In the genomic region with DNA sequence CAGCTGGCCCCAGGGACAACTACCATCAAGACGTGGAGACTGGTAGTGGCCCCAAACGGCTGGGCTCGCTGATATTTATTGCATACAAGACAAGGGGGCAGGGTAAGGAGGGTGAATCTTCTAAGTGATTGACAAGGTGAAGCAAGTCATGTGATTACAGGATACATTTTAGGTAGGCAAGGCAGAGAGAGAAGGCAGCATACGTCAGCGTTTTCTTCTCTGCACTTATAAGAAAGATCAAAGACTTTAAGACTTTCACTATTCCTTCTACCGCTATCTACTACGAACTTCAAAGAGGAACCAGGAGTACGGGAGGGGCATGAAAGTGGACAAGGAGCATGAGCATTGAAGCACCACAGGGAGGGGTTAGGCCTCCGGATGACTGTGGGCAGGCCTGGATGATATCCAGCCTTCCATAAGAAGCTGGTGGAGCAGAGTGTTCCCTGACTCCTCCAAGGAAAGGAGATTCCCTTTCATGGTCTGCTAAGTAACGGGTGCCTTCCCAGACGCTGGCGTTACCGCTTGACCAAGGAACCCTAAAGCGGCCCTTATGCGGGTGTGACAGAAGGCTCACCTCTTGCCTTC, we compare ENCODE assay signal across 9 cellular contexts. TPM values are rescaled to one million over a fixed set of nuclear protein-coding genes. Genes with fewer than 3 reads are reported as not detected.
A peak's percentile ranks its signal among the peaks of the same experiment; 100 is the strongest.
DNase-seq lines count a peak whose midpoint lies in the region; ATAC-seq lines count a peak whose summit lies in the region.
"Not testable (repeated sequence)": the region's sequence is repeated elsewhere in the genome, so short reads cannot be mapped to it uniquely, and the experiment has no call there.
"Had no signal": no experiment of that assay in that cellular context is flagged by ENCODE, and none has a peak within 500 bp of the region (broad histone marks: within the 10 kb centered on the region; RNA-seq: fewer than 3 reads in every experiment).

No MANE protein-coding gene starts in this region.

- H3K4me1 Mint-ChIP-seq in IgD-negative memory B cell, result peaks cover 9 to 24% (median 14%) of the 10 kb centered on the region in 3 donors
- H3K4me1 Mint-ChIP-seq in activated CD4-positive, alpha-beta T cell treated with anti-CD3 and anti-CD28 coated beads for 36 hours, result peaks cover 32% of the 10 kb centered on the region
- peaks cover 39% of the 10 kb centered on the region for H3K4me1 Mint-ChIP-seq in activated T-cell treated with anti-CD3 and anti-CD28 coated beads, Interleukin-2, amount 50 U/mL, for 72 hours (ENCODE audit: low read depth)
- H3K4me1 Mint-ChIP-seq in activated naive CD8-positive, alpha-beta T cell treated with anti-CD3 and anti-CD28 coated beads, Interleukin-2, amount 50 U/mL, for 24 hours, result peaks cover 22% of the 10 kb centered on the region
- peaks cover 20 to 22% of the 10 kb centered on the region in 2 donors for H3K4me1 Mint-ChIP-seq in effector memory CD8-positive, alpha-beta T cell (ENCODE audit: low read depth in 2 of 2)
- peaks cover 13 to 35% (median 33%) of the 10 kb centered on the region in 4 donors for H3K4me1 Mint-ChIP-seq in naive thymus-derived CD8-positive, alpha-beta T cell
- peaks cover 32% of the 10 kb centered on the region for H3K4me1 Mint-ChIP-seq in stimulated activated effector memory CD8-positive, alpha-beta T cell treated with anti-CD3 and anti-CD28 coated beads, Interleukin-12 subunit alpha, Interleukin-12 subunit beta, amount 100 ng/mL, for 72 hours

- POLR2A ChIA-PET in activated CD4-positive, alpha-beta T cell treated with anti-CD3 and anti-CD28 coated beads for 36 hours (lab: Charles Lee); naive thymus-derived CD8-positive, alpha-beta T cell (lab: Charles Lee): not testable (repeated sequence)

- peak overlapping the region in 3 of 4 donors; percentile 59 to 93 (median 85) for H3K4me3 Mint-ChIP-seq in IgD-negative memory B cell
- H3K4me3 Mint-ChIP-seq in activated CD4-positive, alpha-beta T cell treated with anti-CD3 and anti-CD28 coated beads for 36 hours, result peak overlapping the region; percentile 77
- peak overlapping the region; percentile 74 to 84 for H3K4me3 Mint-ChIP-seq in activated T-cell treated with anti-CD3 and anti-CD28 coated beads, Interleukin-2, amount 50 U/mL, for 72 hours
- H3K4me3 Mint-ChIP-seq in activated naive CD8-positive, alpha-beta T cell treated with anti-CD3 and anti-CD28 coated beads, Interleukin-2, amount 50 U/mL, for 24 hours, result peak overlapping the region; percentile 83
- H3K4me3 Mint-ChIP-seq in effector memory CD8-positive, alpha-beta T cell, result peak overlapping the region; percentile 73
- peak overlapping the region in 9 of 10 donors; percentile 29 to 84 (median 71) for H3K4me3 Mint-ChIP-seq in naive thymus-derived CD8-positive, alpha-beta T cell
- H3K4me3 Mint-ChIP-seq in stimulated activated effector memory CD8-positive, alpha-beta T cell treated with anti-CD3 and anti-CD28 coated beads, Interleukin-12 subunit alpha, Interleukin-12 subunit beta, amount 100 ng/mL, for 72 hours, result peak overlapping the region; percentile 71

- ATAC-seq in activated CD4-positive, alpha-beta T cell treated with anti-CD3 and anti-CD28 coated beads for 36 hours; activated T-cell treated with anti-CD3 and anti-CD28 coated beads, Interleukin-2, amount 50 U/mL, for 72 hours (replicated peaks in 1 of 2); activated naive CD8-positive, alpha-beta T cell treated with anti-CD3 and anti-CD28 coated beads, Interleukin-2, amount 50 U/mL, for 24 hours; effector memory CD8-positive, alpha-beta T cell (replicated peaks); naive thymus-derived CD8-positive, alpha-beta T cell; stimulated activated effector memory CD8-positive, alpha-beta T cell treated with anti-CD3 and anti-CD28 coated beads, Interleukin-12 subunit alpha, Interleukin-12 subunit beta, amount 100 ng/mL, for 72 hours: not testable (repeated sequence)

- intact Hi-C loops in activated CD4-positive, alpha-beta T cell treated with anti-CD3 and anti-CD28 coated beads for 36 hours (cut with DNase I, micrococcal nuclease), result not testable (repeated sequence)

- DNase-seq in activated CD4-positive, alpha-beta T cell treated with anti-CD3 and anti-CD28 coated beads for 36 hours; activated T-cell treated with anti-CD3 and anti-CD28 coated beads, Interleukin-2, amount 50 U/mL, for 72 hours; activated naive CD8-positive, alpha-beta T cell treated with anti-CD3 and anti-CD28 coated beads, Interleukin-2, amount 50 U/mL, for 24 hours; effector memory CD8-positive, alpha-beta T cell; naive thymus-derived CD8-positive, alpha-beta T cell; stimulated activated effector memory CD8-positive, alpha-beta T cell treated with anti-CD3 and anti-CD28 coated beads, Interleukin-12 subunit alpha, Interleukin-12 subunit beta, amount 100 ng/mL, for 72 hours (ENCODE audit: low spot score in 2 of 2): not testable (repeated sequence)

- H3K27ac Mint-ChIP-seq in IgD-negative memory B cell; activated CD4-positive, alpha-beta T cell treated with anti-CD3 and anti-CD28 coated beads for 36 hours; activated T-cell treated with anti-CD3 and anti-CD28 coated beads, Interleukin-2, amount 50 U/mL, for 72 hours; effector memory CD8-positive, alpha-beta T cell; stimulated activated effector memory CD8-positive, alpha-beta T cell treated with anti-CD3 and anti-CD28 coated beads, Interleukin-12 subunit alpha, Interleukin-12 subunit beta, amount 100 ng/mL, for 72 hours: not testable (repeated sequence)
- H3K27ac Mint-ChIP-seq in activated naive CD8-positive, alpha-beta T cell treated with anti-CD3 and anti-CD28 coated beads, Interleukin-2, amount 50 U/mL, for 24 hours, result peak overlapping the region; percentile 39
- peak overlapping the region in 3 of 10 donors; percentile 52 to 87 (median 79) for H3K27ac Mint-ChIP-seq in naive thymus-derived CD8-positive, alpha-beta T cell

- CTCF ChIA-PET in activated CD4-positive, alpha-beta T cell treated with anti-CD3 and anti-CD28 coated beads for 36 hours (lab: Charles Lee), result interaction anchor here (0.8 to 1.2 kb wide), 2 partner anchors 39 to 53 kb away, joined by 3 to 4 read pairs; no protein-coding TSS in a partner anchor

- not testable (repeated sequence) for H3K27me3 Mint-ChIP-seq in IgD-negative memory B cell; activated CD4-positive, alpha-beta T cell treated with anti-CD3 and anti-CD28 coated beads for 36 hours; activated T-cell treated with anti-CD3 and anti-CD28 coated beads, Interleukin-2, amount 50 U/mL, for 72 hours (ENCODE audit: low read depth); activated naive CD8-positive, alpha-beta T cell treated with anti-CD3 and anti-CD28 coated beads, Interleukin-2, amount 50 U/mL, for 24 hours; naive thymus-derived CD8-positive, alpha-beta T cell
- H3K27me3 Mint-ChIP-seq in effector memory CD8-positive, alpha-beta T cell, result peaks cover 4 to 18% of the 10 kb centered on the region in 2 donors

- not testable (repeated sequence) for H3K9me3 Mint-ChIP-seq in IgD-negative memory B cell; activated CD4-positive, alpha-beta T cell treated with anti-CD3 and anti-CD28 coated beads for 36 hours (ENCODE audit: low read depth); activated T-cell treated with anti-CD3 and anti-CD28 coated beads, Interleukin-2, amount 50 U/mL, for 72 hours; activated naive CD8-positive, alpha-beta T cell treated with anti-CD3 and anti-CD28 coated beads, Interleukin-2, amount 50 U/mL, for 24 hours; effector memory CD8-positive, alpha-beta T cell; naive thymus-derived CD8-positive, alpha-beta T cell; stimulated activated effector memory CD8-positive, alpha-beta T cell treated with anti-CD3 and anti-CD28 coated beads, Interleukin-12 subunit alpha, Interleukin-12 subunit beta, amount 100 ng/mL, for 72 hours

- not testable (repeated sequence) for H3K36me3 Mint-ChIP-seq in IgD-negative memory B cell; activated CD4-positive, alpha-beta T cell treated with anti-CD3 and anti-CD28 coated beads for 36 hours (ENCODE audit: low read depth); activated T-cell treated with anti-CD3 and anti-CD28 coated beads, Interleukin-2, amount 50 U/mL, for 72 hours (ENCODE audit: insufficient read depth in 2 of 2); activated naive CD8-positive, alpha-beta T cell treated with anti-CD3 and anti-CD28 coated beads, Interleukin-2, amount 50 U/mL, for 24 hours (ENCODE audit: low read depth); effector memory CD8-positive, alpha-beta T cell (ENCODE audit: insufficient read depth); naive thymus-derived CD8-positive, alpha-beta T cell; stimulated activated effector memory CD8-positive, alpha-beta T cell treated with anti-CD3 and anti-CD28 coated beads, Interleukin-12 subunit alpha, Interleukin-12 subunit beta, amount 100 ng/mL, for 72 hours

RNA-seq across cellular contexts. Expression of a gene that starts 3.8 kb away (rescaled TPM):
- polyA plus RNA-seq in IgD-negative memory B cell, result not detected
- total RNA-seq in activated CD4-positive, alpha-beta T cell treated with anti-CD3 and anti-CD28 coated beads for 36 hours, result not detected
- total RNA-seq in activated T-cell treated with anti-CD3 and anti-CD28 coated beads, Interleukin-2, amount 50 U/mL, for 72 hours, result not detected
- not detected for total RNA-seq in naive thymus-derived CD8-positive, alpha-beta T cell
- polyA plus RNA-seq in naive thymus-derived CD8-positive, alpha-beta T cell, result not detected
- total RNA-seq: Caco-2, NCI-H460 had no signal

RNA-seq across cellular contexts. Expression of a gene that starts 24.1 kb away (rescaled TPM):
- not detected for polyA plus RNA-seq in IgD-negative memory B cell
- total RNA-seq in activated CD4-positive, alpha-beta T cell treated with anti-CD3 and anti-CD28 coated beads for 36 hours, result 1 to 10 TPM; 3.0 to 4.2 TPM
- 1 to 10 TPM; 2.5 to 3.4 TPM for total RNA-seq in activated T-cell treated with anti-CD3 and anti-CD28 coated beads, Interleukin-2, amount 50 U/mL, for 72 hours
- 1 to 10 TPM; 2.8 to 5.7 TPM for total RNA-seq in naive thymus-derived CD8-positive, alpha-beta T cell
- 1 to 10 TPM; 1.3 to 2.3 (median 1.4) TPM for polyA plus RNA-seq in naive thymus-derived CD8-positive, alpha-beta T cell
- total RNA-seq: NCI-H460 had no signal

RNA-seq across cellular contexts. Expression of a gene that starts 47.9 kb away (rescaled TPM):
- polyA plus RNA-seq in IgD-negative memory B cell, result 21.4 TPM
- 10 to 100 TPM; 34.8 to 38.7 TPM for total RNA-seq in activated CD4-positive, alpha-beta T cell treated with anti-CD3 and anti-CD28 coated beads for 36 hours
- total RNA-seq in activated T-cell treated with anti-CD3 and anti-CD28 coated beads, Interleukin-2, amount 50 U/mL, for 72 hours, result 10 to 100 TPM; 37.7 to 48.7 TPM
- total RNA-seq in naive thymus-derived CD8-positive, alpha-beta T cell, result 10 to 100 TPM; 46.0 to 52.6 TPM
- polyA plus RNA-seq in naive thymus-derived CD8-positive, alpha-beta T cell, result 10 to 100 TPM; 23.9 to 34.9 (median 34.6) TPM
